In genomic region chr1:30742963-30743559, GRCh38 we compare ENCODE assay signal across 14 cellular contexts. TPM values are rescaled to one million over a fixed set of nuclear protein-coding genes. Genes with fewer than 3 reads are reported as not detected.
A peak's percentile ranks its signal among the peaks of the same experiment; 100 is the strongest.
DNase-seq lines count a peak whose midpoint lies in the region; ATAC-seq and TF ChIP-seq lines count a peak whose summit lies in the region.
"Had no signal": no experiment of that assay in that cellular context is flagged by ENCODE, and none has a peak within 500 bp of the region (broad histone marks: within the 10 kb centered on the region; RNA-seq: fewer than 3 reads in every experiment).

No MANE protein-coding gene starts in this region.

- no peak overlapping the region for H3K4me2 ChIP-seq in neural progenitor cell

- H3K4me3 ChIP-seq in neural progenitor cell (no peak overlapping the region), stomach (no peak overlapping the region)
- H3K4me3 ChIP-seq: lung, SJSA1 had no signal

- TF ChIP-seq CTCF in neural progenitor cell (IDR thresholded peaks at IDR 0.05) (no peak), stomach (IDR thresholded peaks at IDR 0.05) (no peak)

- no peaks in the 10 kb centered on the region for H3F3A ChIP-seq in neural progenitor cell (ENCODE audit: low read depth)

- H3K36me3 ChIP-seq in KOPT-K1 (ENCODE audit: insufficient read depth, low read length): peaks cover 62% of the 10 kb centered on the region
- H3K36me3 ChIP-seq in neural progenitor cell: no peaks in the 10 kb centered on the region
- H3K36me3 ChIP-seq in stomach: peaks cover 0 to 39% (median 17%) of the 10 kb centered on the region in 4 donors
- H3K36me3 ChIP-seq: SJSA1 had no signal

- ATAC-seq in activated CD4-positive, alpha-beta T cell treated with anti-CD3 and anti-CD28 coated beads for 36 hours: no peak
- no peak for ATAC-seq in activated T-helper 17 cell treated with anti-CD3 and anti-CD28 coated beads, Interleukin-2, amount 50 U/mL, for 72 hours (replicated peaks)

- POLR2A ChIA-PET in activated CD4-positive, alpha-beta T cell treated with anti-CD3 and anti-CD28 coated beads for 36 hours (lab: Charles Lee): interaction anchor here (0.6 to 2.4 kb wide), 9 partner anchors 9 to 182 kb away, joined by 3 to 15 read pairs (median 4); partner anchors contain the start of gene LAPTM5

- H3K27me3 Mint-ChIP-seq in activated CD4-positive, alpha-beta T cell treated with anti-CD3 and anti-CD28 coated beads for 36 hours: no peaks in the 10 kb centered on the region
- H3K27me3 Mint-ChIP-seq in activated T-helper 17 cell treated with anti-CD3 and anti-CD28 coated beads, Interleukin-2, amount 50 U/mL, for 72 hours: no peaks in the 10 kb centered on the region
- H3K27me3 Mint-ChIP-seq in neural progenitor cell (ENCODE audit: insufficient read depth, low read depth): peaks cover 9% of the 10 kb centered on the region

- no peak for DNase-seq in activated CD4-positive, alpha-beta T cell treated with anti-CD3 and anti-CD28 coated beads for 36 hours
- DNase-seq in activated CD4-positive, alpha-beta T cell treated with anti-CD3 and anti-CD28 coated beads for 4 hours: no peak
- DNase-seq in neural progenitor cell (ENCODE audit: low spot score): no peak
- no peak for DNase-seq in NOMO-1 treated with dmso at 0.1 percent for 144 hours (lab: John Stamatoyannopoulos, UW; ENCODE audit: unreplicated experiment)
- DNase-seq in stomach: no peak
- no peak for DNase-seq in inferior parietal cortex (ENCODE audit: extremely low spot score)
- DNase-seq: H9 had no signal

- intact Hi-C loops in activated CD4-positive, alpha-beta T cell treated with anti-CD3 and anti-CD28 coated beads for 36 hours (cut with DNase I, micrococcal nuclease): loop anchor here (1.0 to 2.0 kb wide), 3 partner anchors 14 to 36 kb away; partner anchors contain the start of gene LAPTM5 (in 1 of the 2)
- intact Hi-C loops in stomach (cut with DNase I; ENCODE audit: low total_unique reads): no loop called here

- peaks cover 4% of the 10 kb centered on the region for H3K4me1 ChIP-seq in neural progenitor cell
- peaks cover 3 to 66% (median 9%) of the 10 kb centered on the region in 4 donors for H3K4me1 ChIP-seq in stomach

- no peak overlapping the region for H2AFZ ChIP-seq in neural progenitor cell (replicated peaks)

- no peaks in the 10 kb centered on the region for H4K20me1 ChIP-seq in neural progenitor cell (ENCODE audit: low read depth)

- no peak overlapping the region for H3K9ac ChIP-seq in neural progenitor cell

- H3K27me3 ChIP-seq in neural progenitor cell (no peaks in the 10 kb centered on the region), stomach (no peaks in the 10 kb centered on the region)
- H3K27me3 ChIP-seq: SJSA1 had no signal

- WGBS in stomach, 5 donors: 83 to 94% (median 90%) methylated on average over 3 of the region's 3 CpGs

- H3K27ac ChIP-seq in KOPT-K1 (ENCODE audit: low read depth, low read length, poor library complexity, severe bottlenecking) (peak overlapping the region; percentile 87), neural progenitor cell (no peak overlapping the region), stomach (peak overlapping the region in 1 of 5 donors; percentile 7)
- H3K27ac ChIP-seq: SJSA1, VCaP had no signal

- H3K4me1 Mint-ChIP-seq in activated CD4-positive, alpha-beta T cell treated with anti-CD3 and anti-CD28 coated beads for 36 hours: peaks cover 87% of the 10 kb centered on the region
- H3K4me1 Mint-ChIP-seq in activated T-helper 17 cell treated with anti-CD3 and anti-CD28 coated beads, Interleukin-2, amount 50 U/mL, for 72 hours: peaks cover 72% of the 10 kb centered on the region
- H3K4me1 Mint-ChIP-seq in neural progenitor cell: peaks cover 19% of the 10 kb centered on the region

- H3K4me3 Mint-ChIP-seq in activated CD4-positive, alpha-beta T cell treated with anti-CD3 and anti-CD28 coated beads for 36 hours: peak overlapping the region; percentile 59
- H3K4me3 Mint-ChIP-seq in activated T-helper 17 cell treated with anti-CD3 and anti-CD28 coated beads, Interleukin-2, amount 50 U/mL, for 72 hours: peak overlapping the region; percentile 85
- H3K4me3 Mint-ChIP-seq in neural progenitor cell: peak overlapping the region; percentile 35
- H3K4me3 Mint-ChIP-seq: brain, H9 had no signal

- no peaks in the 10 kb centered on the region for H3K9me3 Mint-ChIP-seq in activated CD4-positive, alpha-beta T cell treated with anti-CD3 and anti-CD28 coated beads for 36 hours (ENCODE audit: low read depth)
- no peaks in the 10 kb centered on the region for H3K9me3 Mint-ChIP-seq in activated T-helper 17 cell treated with anti-CD3 and anti-CD28 coated beads, Interleukin-2, amount 50 U/mL, for 72 hours
- H3K9me3 Mint-ChIP-seq in neural progenitor cell: no peaks in the 10 kb centered on the region
- H3K9me3 Mint-ChIP-seq: H9 had no signal

- no peak for TF ChIP-seq POLR2A in stomach (IDR thresholded peaks at IDR 0.05)

- H3K79me2 ChIP-seq in neural progenitor cell (ENCODE audit: low read depth): no peaks in the 10 kb centered on the region

- peak overlapping the region; percentile 99 for H3K27ac Mint-ChIP-seq in activated CD4-positive, alpha-beta T cell treated with anti-CD3 and anti-CD28 coated beads for 36 hours
- H3K27ac Mint-ChIP-seq in activated T-helper 17 cell treated with anti-CD3 and anti-CD28 coated beads, Interleukin-2, amount 50 U/mL, for 72 hours: peak overlapping the region; percentile 93
- peak overlapping the region; percentile 46 for H3K27ac Mint-ChIP-seq in neural progenitor cell
- H3K27ac Mint-ChIP-seq: H9 had no signal

- H3K9me3 ChIP-seq in KOPT-K1 (ENCODE audit: insufficient read depth, low read length, poor library complexity, severe bottlenecking): no peaks in the 10 kb centered on the region
- no peaks in the 10 kb centered on the region for H3K9me3 ChIP-seq in neural progenitor cell (ENCODE audit: low read depth)
- no peaks in the 10 kb centered on the region for H3K9me3 ChIP-seq in stomach
- H3K9me3 ChIP-seq: SJSA1 had no signal

- H3K36me3 Mint-ChIP-seq in activated CD4-positive, alpha-beta T cell treated with anti-CD3 and anti-CD28 coated beads for 36 hours (ENCODE audit: low read depth): peaks cover 58% of the 10 kb centered on the region
- H3K36me3 Mint-ChIP-seq in activated T-helper 17 cell treated with anti-CD3 and anti-CD28 coated beads, Interleukin-2, amount 50 U/mL, for 72 hours (ENCODE audit: low read depth): peaks cover 90% of the 10 kb centered on the region
- no peaks in the 10 kb centered on the region for H3K36me3 Mint-ChIP-seq in neural progenitor cell
- H3K36me3 Mint-ChIP-seq: brain had no signal

- CTCF ChIA-PET in activated CD4-positive, alpha-beta T cell treated with anti-CD3 and anti-CD28 coated beads for 36 hours (lab: Charles Lee): interaction anchor here (0.7 to 6.1 kb wide), 8 partner anchors 10 to 40 kb away, joined by 3 to 47 read pairs (median 17); partner anchors contain the start of gene LAPTM5

- TF ChIP-seq EP300 in stomach (IDR thresholded peaks at IDR 0.05): no peak

RNA-seq across cellular contexts. Expression of gene LAPTM5, which starts 14.5 kb away (rescaled TPM):
- 100 to 1,000 TPM; 174 to 214 TPM for total RNA-seq in activated CD4-positive, alpha-beta T cell treated with anti-CD3 and anti-CD28 coated beads for 36 hours
- total RNA-seq in activated T-helper 17 cell treated with anti-CD3 and anti-CD28 coated beads, Interleukin-2, amount 50 U/mL, for 72 hours: 100 to 1,000 TPM; 316 to 333 TPM
- not detected in 2 replicates for total RNA-seq in neural progenitor cell (ENCODE audit: low replicate concordance)
- total RNA-seq in stomach: 10 to 100 TPM in 4 of 5 donors, 1 to 10 TPM in 1; 4.6 to 48.4 (median 29.6) TPM
- polyA plus RNA-seq in stomach: 10 to 100 TPM; 33.1 to 39.9 (median 37.6) TPM
- total RNA-seq: SJSA1 had no signal

RNA-seq across cellular contexts. Expression of gene MATN1, which starts 19.7 kb away (rescaled TPM):
- under 1 TPM; 0.32 to 0.43 TPM for total RNA-seq in activated CD4-positive, alpha-beta T cell treated with anti-CD3 and anti-CD28 coated beads for 36 hours
- total RNA-seq in activated T-helper 17 cell treated with anti-CD3 and anti-CD28 coated beads, Interleukin-2, amount 50 U/mL, for 72 hours: under 1 TPM; 0.26 to 0.52 TPM
- 0.09 TPM in 1 of 2 replicates, not detected in the other for total RNA-seq in neural progenitor cell (ENCODE audit: low replicate concordance)
- 1 to 10 TPM in 1 of 5 donors, not detected in 4; 1.7 TPM for total RNA-seq in stomach
- not detected for polyA plus RNA-seq in stomach
- total RNA-seq: H9, subcutaneous adipose tissue had no signal

Comparison
In these comparisons a context has a peak if more than half of its experiments do, and no peak if none do; other contexts are left out.
1. H3K27ac Mint-ChIP-seq: peak in every context shown above with its lines; median percentile 99 in activated CD4-positive, alpha-beta T cell treated with anti-CD3 and anti-CD28 coated beads for 36 hours; 93 in activated T-helper 17 cell treated with anti-CD3 and anti-CD28 coated beads, Interleukin-2, amount 50 U/mL, for 72 hours; 46 in neural progenitor cell.
2. H3K4me3 Mint-ChIP-seq: peak in every context shown above with its lines; median percentile 85 in activated T-helper 17 cell treated with anti-CD3 and anti-CD28 coated beads, Interleukin-2, amount 50 U/mL, for 72 hours; 59 in activated CD4-positive, alpha-beta T cell treated with anti-CD3 and anti-CD28 coated beads for 36 hours; 35 in neural progenitor cell.